ENCODE assay signal across 1 cellular context in genomic region chr4:185235480-185236154, GRCh38.
TF ChIP-seq lines count a peak whose summit lies in the region.

No MANE protein-coding gene starts in this region.

TF ChIP-seq in SK-N-SH, 30 proteins besides CTCF, POLR2A, EP300 and RAD21 (continued from another document):
- TF ChIP-seq USF1 (IDR thresholded peaks at IDR 0.05; ENCODE audit: borderline replicate concordance, low read depth), result no peak
- no peak for TF ChIP-seq FOSL2 (IDR thresholded peaks at IDR 0.05; ENCODE audit: borderline replicate concordance, low read depth)
- no peak for TF ChIP-seq RFX5 (IDR thresholded peaks at IDR 0.05; ENCODE audit: low read length)
- peak; percentile 33; the same call in 1 of the 2 replicates for TF ChIP-seq GATA2 (CRISPR knock-in tag; IDR thresholded peaks at IDR 0.05)
- TF ChIP-seq NRF1 (IDR thresholded peaks at IDR 0.05; ENCODE audit: low read depth, low read length), result no peak
- 0 out of 2 replicates have a peak, but pooled peaks have one; percentile 46 for TF ChIP-seq FOXJ3 (CRISPR knock-in tag; IDR thresholded peaks at IDR 0.05)
